1 cellular context compared by ENCODE assay signal in the genomic region with DNA sequence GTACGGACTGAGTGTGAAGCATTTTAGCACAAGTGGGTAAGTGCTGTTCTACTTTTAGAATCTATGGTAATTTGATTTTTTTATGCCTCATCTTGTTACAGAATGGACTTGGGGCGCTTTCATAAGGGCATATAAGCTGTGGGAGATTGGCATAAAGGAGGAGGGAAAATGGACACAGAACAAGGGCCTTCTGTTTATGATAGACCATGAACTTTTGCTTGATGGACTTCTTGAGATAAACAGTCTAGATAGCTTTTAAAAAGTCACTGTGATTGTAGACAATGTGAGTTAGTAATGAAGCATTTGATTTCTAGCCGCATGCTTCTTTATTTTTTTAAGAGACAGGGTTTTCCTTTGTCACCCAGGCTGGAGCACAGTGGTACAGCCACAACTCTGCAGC.
TF ChIP-seq lines count a peak whose summit lies in the region.

No MANE protein-coding gene starts in this region.

TF ChIP-seq in WTC11, 78 proteins besides CTCF, POLR2A, EP300 and RAD21:
- no peak for TF ChIP-seq E2F5 (CRISPR knock-in tag; IDR thresholded peaks at IDR 0.05)
